In the genomic region with DNA sequence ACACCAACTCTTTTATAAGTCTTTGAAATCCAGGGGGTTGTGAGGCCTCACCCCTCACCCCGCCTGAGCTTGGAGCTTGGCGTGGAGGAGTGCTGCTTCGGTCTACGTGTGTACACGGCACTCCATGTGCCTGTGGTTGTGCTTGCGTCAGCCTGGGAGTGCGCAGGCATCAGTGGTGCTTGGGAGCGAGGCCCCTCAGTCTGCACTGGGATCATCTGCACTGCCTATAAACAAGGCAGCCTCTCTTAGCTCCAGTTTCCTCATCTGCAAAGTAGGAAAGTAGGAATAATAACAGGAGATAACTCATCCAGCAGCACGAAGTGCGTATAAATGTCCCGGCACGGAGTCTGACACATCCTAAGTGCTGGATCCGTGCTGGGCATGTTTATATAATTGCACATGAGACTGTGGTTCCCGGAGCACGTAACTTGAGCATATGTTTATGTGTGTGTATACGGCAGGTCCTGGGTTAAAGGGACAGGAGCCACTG, we compare ENCODE assay signal across 8 cellular contexts. TPM values are rescaled to one million over a fixed set of nuclear protein-coding genes. Genes with fewer than 3 reads are reported as not detected.
DNase-seq lines count a peak whose midpoint lies in the region; ATAC-seq and TF ChIP-seq lines count a peak whose summit lies in the region.

No MANE protein-coding gene starts in this region.

- H3K36me3 ChIP-seq in iPS DF 6.9 (ENCODE audit: control insufficient read depth, insufficient read depth, low read length) (no peaks in the 10 kb centered on the region), skeletal muscle tissue (ENCODE audit: control insufficient read depth in 3 of 3, insufficient read depth in 3 of 3, low read length in 3 of 3) (peaks cover 0 to 3% (median 0%) of the 10 kb centered on the region in 3 donors)

- peak; percentile 81 for DNase-seq in amniotic stem cell (lab: John Stamatoyannopoulos, UW)
- DNase-seq in iPS DF 6.9 (ENCODE audit: low read depth, low spot score): no peak
- DNase-seq in NCI-H1092 (lab: John Stamatoyannopoulos, UW): no peak
- no peak for DNase-seq in midbrain (lab: John Stamatoyannopoulos, UW)

- H3K4me3 ChIP-seq in GM08714 (ENCODE audit: low read length) (peak overlapping the region; percentile 76), iPS DF 6.9 (ENCODE audit: low read length) (peak overlapping the region; percentile 1; the same call in 1 of the 2 replicates), skeletal muscle tissue (ENCODE audit: low read length in 3 of 3) (peak overlapping the region; percentile 69 to 82 (median 78))

- WGBS in iPS DF 6.9 (ENCODE audit: insufficient coverage, insufficient read length): no CpG with 5 or more reads among the region's 16 CpGs

- H3K9me3 ChIP-seq in iPS DF 6.9 (ENCODE audit: control insufficient read depth, insufficient read depth, low read length) (no peaks in the 10 kb centered on the region), skeletal muscle tissue (ENCODE audit: control insufficient read depth in 3 of 3, low read length in 3 of 3) (no peaks in the 10 kb centered on the region)

- ATAC-seq in HG02610 (IDR thresholded peaks at IDR 0.05; ENCODE audit: unreplicated experiment): peak; percentile 14

- H3K27me3 ChIP-seq in iPS DF 6.9 (ENCODE audit: control insufficient read depth, insufficient read depth, low read length) (no peaks in the 10 kb centered on the region; the same call in 1 of the 2 replicates), skeletal muscle tissue (ENCODE audit: control insufficient read depth in 3 of 3, insufficient read depth in 3 of 3, low read length in 3 of 3) (no peaks in the 10 kb centered on the region)

- H3K4me1 ChIP-seq in iPS DF 6.9 (ENCODE audit: control insufficient read depth, insufficient read depth, low read length): peaks cover 8% of the 10 kb centered on the region
- peaks cover 60 to 62% (median 61%) of the 10 kb centered on the region in 3 donors for H3K4me1 ChIP-seq in skeletal muscle tissue (ENCODE audit: control insufficient read depth in 3 of 3, insufficient read depth in 3 of 3, low read length in 3 of 3)

- peak overlapping the region; percentile 93 to 98 (median 94) for H3K9ac ChIP-seq in skeletal muscle tissue (ENCODE audit: low read depth in 1 of 3, low read length in 3 of 3)

- H3K27ac ChIP-seq in iPS DF 6.9 (ENCODE audit: low read length) (no peak overlapping the region), skeletal muscle tissue (ENCODE audit: low read depth, low read length) (peak overlapping the region; percentile 94)

TF ChIP-seq in PFSK-1, 5 proteins besides CTCF, POLR2A, EP300 and RAD21:
- no peak for TF ChIP-seq SIN3A (IDR thresholded peaks at IDR 0.05; ENCODE audit: borderline replicate concordance, insufficient read depth, low read length)
- TF ChIP-seq, protein P1, sequence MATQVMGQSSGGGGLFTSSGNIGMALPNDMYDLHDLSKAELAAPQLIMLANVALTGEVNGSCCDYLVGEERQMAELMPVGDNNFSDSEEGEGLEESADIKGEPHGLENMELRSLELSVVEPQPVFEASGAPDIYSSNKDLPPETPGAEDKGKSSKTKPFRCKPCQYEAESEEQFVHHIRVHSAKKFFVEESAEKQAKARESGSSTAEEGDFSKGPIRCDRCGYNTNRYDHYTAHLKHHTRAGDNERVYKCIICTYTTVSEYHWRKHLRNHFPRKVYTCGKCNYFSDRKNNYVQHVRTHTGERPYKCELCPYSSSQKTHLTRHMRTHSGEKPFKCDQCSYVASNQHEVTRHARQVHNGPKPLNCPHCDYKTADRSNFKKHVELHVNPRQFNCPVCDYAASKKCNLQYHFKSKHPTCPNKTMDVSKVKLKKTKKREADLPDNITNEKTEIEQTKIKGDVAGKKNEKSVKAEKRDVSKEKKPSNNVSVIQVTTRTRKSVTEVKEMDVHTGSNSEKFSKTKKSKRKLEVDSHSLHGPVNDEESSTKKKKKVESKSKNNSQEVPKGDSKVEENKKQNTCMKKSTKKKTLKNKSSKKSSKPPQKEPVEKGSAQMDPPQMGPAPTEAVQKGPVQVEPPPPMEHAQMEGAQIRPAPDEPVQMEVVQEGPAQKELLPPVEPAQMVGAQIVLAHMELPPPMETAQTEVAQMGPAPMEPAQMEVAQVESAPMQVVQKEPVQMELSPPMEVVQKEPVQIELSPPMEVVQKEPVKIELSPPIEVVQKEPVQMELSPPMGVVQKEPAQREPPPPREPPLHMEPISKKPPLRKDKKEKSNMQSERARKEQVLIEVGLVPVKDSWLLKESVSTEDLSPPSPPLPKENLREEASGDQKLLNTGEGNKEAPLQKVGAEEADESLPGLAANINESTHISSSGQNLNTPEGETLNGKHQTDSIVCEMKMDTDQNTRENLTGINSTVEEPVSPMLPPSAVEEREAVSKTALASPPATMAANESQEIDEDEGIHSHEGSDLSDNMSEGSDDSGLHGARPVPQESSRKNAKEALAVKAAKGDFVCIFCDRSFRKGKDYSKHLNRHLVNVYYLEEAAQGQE (IDR thresholded peaks at IDR 0.05; ENCODE audit: insufficient read depth in 1 of 2, low read depth in 2 of 2, low read length in 2 of 2): no peak
- TF ChIP-seq TAF1 (IDR thresholded peaks at IDR 0.05; ENCODE audit: borderline replicate concordance, insufficient read depth, low read length): peak; percentile 51; the same call in 1 of the 2 replicates
TF ChIP-seq in PFSK-1: peak in this region for 1.

RNA-seq across cellular contexts. Expression of gene GYPC, which starts 1.2 kb away (rescaled TPM):
- polyA plus RNA-seq in PFSK-1 (2012; ENCODE audit: insufficient read length, low read depth): 205 TPM
- 238 TPM for total RNA-seq in skeletal muscle tissue

Comparison
In these comparisons a context has a peak if more than half of its experiments do, and no peak if none do; other contexts are left out.
1. H3K4me3 ChIP-seq: peak in every context shown above with its lines; median percentile 78 in skeletal muscle tissue; 76 in GM08714; 1 in iPS DF 6.9.